Comparison of ENCODE assay signal across 18 cellular contexts in genomic region chr16:63652091-63652490, GRCh38.
"Had no signal": no experiment of that assay in that cellular context is flagged by ENCODE, and none has a peak within 500 bp of the region (broad histone marks: within the 10 kb centered on the region; RNA-seq: fewer than 3 reads in every experiment).

No MANE protein-coding gene starts in this region.

- H3K4me3 Mint-ChIP-seq: activated T-cell treated with anti-CD3 and anti-CD28 coated beads, Interleukin-2, amount 50 U/mL, for 24 hours; memory B cell had no signal

- H3K9me3 ChIP-seq: body of pancreas, heart left ventricle, left lung, stomach, uterus had no signal

- H3K36me3 ChIP-seq: heart left ventricle, left lung, stomach, uterus had no signal

- H3K4me3 ChIP-seq: body of pancreas, coronary artery, heart left ventricle, left lung, stomach, uterus had no signal

- H3K27ac ChIP-seq: body of pancreas, coronary artery, foreskin keratinocyte, heart left ventricle, left lung, stomach, uterus had no signal

- DNase-seq: activated effector memory CD4-positive, alpha-beta T cell treated with anti-CD3 and anti-CD28 coated beads, Interleukin-2, amount 50 U/mL, for 16 hours; activated T-cell treated with anti-CD3 and anti-CD28 coated beads, Interleukin-2, amount 50 U/mL, for 24 hours; amniotic stem cell; body of pancreas; central memory CD4-positive, alpha-beta T cell; effector CD4-positive, alpha-beta T cell; foreskin keratinocyte; heart left ventricle; left lung; retina; stimulated activated CD4-positive, alpha-beta T cell treated with anti-CD3 and anti-CD28 coated beads, Interleukin-4, amount 100 ng/mL, for 4 hours; stomach; uterus had no signal

- H3K4me1 ChIP-seq: body of pancreas, heart left ventricle, left lung, stomach, uterus had no signal

- H3K27me3 Mint-ChIP-seq: activated T-cell treated with anti-CD3 and anti-CD28 coated beads, Interleukin-2, amount 50 U/mL, for 24 hours; memory B cell had no signal

- H3K27me3 ChIP-seq: body of pancreas, foreskin keratinocyte, heart left ventricle, left lung, stomach, uterus had no signal

- FAIRE-seq: endothelial cell of umbilical vein, keratinocyte had no signal

- H3K27ac Mint-ChIP-seq: activated naive CD4-positive, alpha-beta T cell treated with anti-CD3 and anti-CD28 coated beads, Interleukin-2, amount 50 U/mL, for 72 hours; activated T-cell treated with anti-CD3 and anti-CD28 coated beads, Interleukin-2, amount 50 U/mL, for 24 hours; memory B cell had no signal

- H3K36me3 Mint-ChIP-seq: activated naive CD4-positive, alpha-beta T cell treated with anti-CD3 and anti-CD28 coated beads, Interleukin-2, amount 50 U/mL, for 72 hours; memory B cell had no signal

- H3K4me1 Mint-ChIP-seq: memory B cell had no signal
